28 cellular contexts compared by ENCODE assay signal in the genomic region with DNA sequence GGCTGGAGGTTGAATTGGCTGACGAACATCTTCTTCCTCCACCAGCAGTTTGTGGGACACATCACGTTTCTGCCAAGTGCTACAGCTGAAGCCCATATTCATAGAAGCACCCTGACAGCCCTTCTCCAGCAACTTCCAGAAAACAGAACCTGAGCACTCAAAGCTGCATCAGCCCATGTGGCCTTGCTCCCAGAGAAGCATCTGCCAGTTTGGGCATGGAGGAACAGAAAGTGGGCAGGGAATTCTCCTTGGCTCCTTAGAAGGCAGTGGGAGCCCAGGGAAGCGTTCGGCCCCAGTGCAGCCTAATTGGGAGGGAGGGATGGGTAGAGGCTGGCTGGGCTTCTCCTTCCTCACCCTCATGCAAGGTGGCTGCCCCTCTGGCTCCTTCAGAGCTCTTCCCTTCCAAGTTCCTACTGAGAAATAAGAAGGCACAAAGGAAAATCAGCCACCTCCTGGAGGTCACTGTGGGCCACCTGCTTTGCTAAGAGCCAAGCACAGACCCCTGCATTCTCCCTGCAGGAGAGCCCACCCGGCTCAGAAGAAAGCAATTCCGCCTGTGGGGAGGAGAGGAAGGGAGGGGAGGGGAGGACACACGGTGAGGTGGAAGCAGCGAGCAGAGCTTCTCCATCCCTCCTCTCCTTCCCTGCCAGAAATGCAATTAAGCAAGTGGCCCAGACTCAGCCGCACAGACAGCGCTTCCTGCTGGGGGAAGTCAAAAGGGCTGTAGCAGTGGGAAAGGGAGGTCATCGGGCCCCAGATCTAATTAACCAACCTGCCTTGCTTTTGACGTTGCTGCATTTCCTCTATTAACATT. TPM values are rescaled to one million over a fixed set of nuclear protein-coding genes. Genes with fewer than 3 reads are reported as not detected.
DNase-seq lines count a peak whose midpoint lies in the region; ATAC-seq and TF ChIP-seq lines count a peak whose summit lies in the region.
"Had no signal": no experiment of that assay in that cellular context is flagged by ENCODE, and none has a peak within 500 bp of the region (broad histone marks: within the 10 kb centered on the region; RNA-seq: fewer than 3 reads in every experiment).

No MANE protein-coding gene starts in this region.

- no peaks in the 10 kb centered on the region for H3F3A ChIP-seq in SK-N-SH (replicated peaks; ENCODE audit: insufficient read depth)

- 58% methylated on average over 12 of the region's 12 CpGs for WGBS in SK-N-SH (ENCODE audit: low lambda C conversion rate)

- peaks cover 0 to 24% of the 10 kb centered on the region in 2 experiments for H3K36me3 ChIP-seq in SK-N-SH (replicated peaks in 1 of 2; ENCODE audit: control insufficient read depth in 1 of 2, insufficient read depth in 2 of 2, low read length in 1 of 2)
- H3K36me3 ChIP-seq: colonic mucosa had no signal

- H3K9ac ChIP-seq in SK-N-SH = no peak overlapping the region
- H3K9ac ChIP-seq: GM23248 had no signal

- peak; percentile 52 for TF ChIP-seq RAD21 in SK-N-SH (IDR thresholded peaks at IDR 0.05; ENCODE audit: low read length)

- CTCF ChIA-PET in SK-N-SH (lab: Yijun Ruan, JAX) = interaction anchor here (0.7 to 3.5 kb wide), 25 partner anchors 11 to 402 kb away, joined by 3 to 21 read pairs (median 4); a partner anchor contains a TSS
- CTCF ChIA-PET in WTC11 (lab: Charles Lee) = interaction anchor here (0.7 to 4.7 kb wide), 10 partner anchors 16 to 402 kb away, joined by 3 to 26 read pairs (median 4); no protein-coding TSS in a partner anchor

- H3K9me2 ChIP-seq in SK-N-SH = no peaks in the 10 kb centered on the region

- H3K4me3 Mint-ChIP-seq in WTC11 = no peak overlapping the region
- peak overlapping the region; percentile 69 for H3K4me3 Mint-ChIP-seq in glutamatergic neuron (ENCODE audit: unreplicated experiment)
- no peak overlapping the region for H3K4me3 Mint-ChIP-seq in endothelial cell (ENCODE audit: unreplicated experiment)
- H3K4me3 Mint-ChIP-seq: CD8-positive, alpha-beta T cell had no signal

- no peak overlapping the region for H3K4me3 ChIP-seq in SK-N-SH (ENCODE audit: low read depth in 2 of 2, low read length in 1 of 2)
- no peak overlapping the region for H3K4me3 ChIP-seq in retinal pigment epithelial cell (ENCODE audit: low read length)
- H3K4me3 ChIP-seq: body of pancreas, colonic mucosa, GM23248, Peyer's patch had no signal

- TF ChIP-seq CTCF in SK-N-SH (IDR thresholded peaks at IDR 0.05) = no peak
- no peak for TF ChIP-seq CTCF in WTC11 (IDR thresholded peaks at IDR 0.05)
- no peak for TF ChIP-seq CTCF in glutamatergic neuron (IDR thresholded peaks at IDR 0.05; ENCODE audit: partially characterized antibody, unreplicated experiment)
- peak; percentile 14 for TF ChIP-seq CTCF in retinal pigment epithelial cell (conservative IDR thresholded peaks at IDR 0.05; ENCODE audit: low read depth, low read length)
- TF ChIP-seq CTCF in endothelial cell (IDR thresholded peaks at IDR 0.05; ENCODE audit: unreplicated experiment) = no peak

- peak overlapping the region in 1 of 2 experiments; percentile 65; a peak in 2 of 4 replicates for H3K27ac ChIP-seq in SK-N-SH (ENCODE audit: low read depth in 2 of 2, low read length in 1 of 2)
- H3K27ac ChIP-seq: body of pancreas, colonic mucosa, GM23248, Peyer's patch had no signal

- H3K27me3 Mint-ChIP-seq in WTC11 (ENCODE audit: low read depth) = peaks cover 36% of the 10 kb centered on the region
- peaks cover 8% of the 10 kb centered on the region for H3K27me3 Mint-ChIP-seq in glutamatergic neuron (ENCODE audit: unreplicated experiment)
- H3K27me3 Mint-ChIP-seq in endothelial cell (ENCODE audit: unreplicated experiment) = peaks cover 12% of the 10 kb centered on the region

- no peaks in the 10 kb centered on the region for H4K20me1 ChIP-seq in SK-N-SH (ENCODE audit: insufficient read depth)

- H3K36me3 Mint-ChIP-seq in WTC11 (peaks cover 5% of the 10 kb centered on the region; the same call in 1 of the 2 replicates), glutamatergic neuron (ENCODE audit: unreplicated experiment) (no peaks in the 10 kb centered on the region), endothelial cell (ENCODE audit: low read depth, unreplicated experiment) (peaks cover 11% of the 10 kb centered on the region)

- H3K27ac Mint-ChIP-seq in WTC11 (no peak overlapping the region), glutamatergic neuron (ENCODE audit: unreplicated experiment) (peak overlapping the region; percentile 68), endothelial cell (ENCODE audit: unreplicated experiment) (no peak overlapping the region)
- H3K27ac Mint-ChIP-seq: CD8-positive, alpha-beta T cell had no signal

- H3K9me3 Mint-ChIP-seq in WTC11 = no peaks in the 10 kb centered on the region
- H3K9me3 Mint-ChIP-seq in glutamatergic neuron (ENCODE audit: unreplicated experiment) = no peaks in the 10 kb centered on the region
- no peaks in the 10 kb centered on the region for H3K9me3 Mint-ChIP-seq in endothelial cell (ENCODE audit: unreplicated experiment)
- H3K9me3 Mint-ChIP-seq: CD8-positive, alpha-beta T cell had no signal

- H2AFZ ChIP-seq in SK-N-SH (ENCODE audit: low read depth) = no peak overlapping the region
- H2AFZ ChIP-seq: GM23248 had no signal

- DNase-seq in SK-N-SH (peak; percentile 84), WTC11 (ENCODE audit: low spot score) (no peak), glutamatergic neuron (peak; percentile 49), retinal pigment epithelial cell (ENCODE audit: low read depth) (no peak), endothelial cell (ENCODE audit: low spot score) (no peak), HK-2 (ENCODE audit: unreplicated experiment) (no peak)
- DNase-seq: 8988T; activated gamma-delta T cell treated with Interleukin-2 at 50 U/mL for 16 hours; activated T-cell treated with anti-CD3 and anti-CD28 coated beads, Interleukin-2, amount 50 U/mL, for 1 hour; body of pancreas; CD8-positive, alpha-beta T cell; colonic mucosa; DMS153; GM23248; Kasumi-1; kidney glomerular epithelial cell; NCI-H1092 treated with DMSO at 0.1 percent for 48 hours; NCI-H2081; NCI-H510A treated with DMSO at 0.1 percent for 48 hours; Peyer's patch; SIG-M5; small intestine; T-helper 1 cell had no signal

- ATAC-seq in SK-N-SH treated with all-trans-retinoic acid at 6 μM for 48 hours = no peak
- peak; percentile 48 for ATAC-seq in WTC11
- no peak for ATAC-seq in GM19328 (IDR thresholded peaks at IDR 0.05; ENCODE audit: unreplicated experiment)
- ATAC-seq: body of pancreas; CD8-positive, alpha-beta T cell had no signal

- peaks cover 0 to 18% of the 10 kb centered on the region in 2 experiments; a peak in 1 of 4 replicates for H3K4me1 ChIP-seq in SK-N-SH (ENCODE audit: control insufficient read depth in 1 of 2, insufficient read depth in 2 of 2, low read depth in 1 of 2, low read length in 1 of 2)
- H3K4me1 ChIP-seq: colonic mucosa had no signal

- peaks cover 10% of the 10 kb centered on the region for H3K27me3 ChIP-seq in SK-N-SH (ENCODE audit: insufficient read depth)

- no peaks in the 10 kb centered on the region for H3K79me2 ChIP-seq in SK-N-SH (ENCODE audit: insufficient read depth)

- no peak overlapping the region for H3K4me2 ChIP-seq in SK-N-SH

- no peaks in the 10 kb centered on the region for H3K9me3 ChIP-seq in SK-N-SH
- H3K9me3 ChIP-seq: body of pancreas, colonic mucosa, Peyer's patch had no signal

- no peak for TF ChIP-seq EP300 in SK-N-SH (IDR thresholded peaks at IDR 0.05; ENCODE audit: borderline replicate concordance in 1 of 2, low read depth in 1 of 2, low read length in 1 of 2)

- POLR2A ChIA-PET in SK-N-SH (lab: Yijun Ruan, JAX) (interaction anchor here (1.2 kb wide), 1 partner anchor 406 kb away, joined by 3 read pairs; no protein-coding TSS in a partner anchor), WTC11 (lab: Charles Lee) (no interaction called here)

- H3K4me1 Mint-ChIP-seq in WTC11 = peaks cover 4% of the 10 kb centered on the region
- H3K4me1 Mint-ChIP-seq in glutamatergic neuron (ENCODE audit: low read depth, unreplicated experiment) = peaks cover 16% of the 10 kb centered on the region
- peaks cover 3% of the 10 kb centered on the region for H3K4me1 Mint-ChIP-seq in endothelial cell (ENCODE audit: unreplicated experiment)

TF ChIP-seq in SK-N-SH, 30 proteins besides CTCF, POLR2A, EP300 and RAD21 (continues in another document):
- peak; percentile 20; the same call in 1 of the 2 replicates for TF ChIP-seq MXI1 (IDR thresholded peaks at IDR 0.05; ENCODE audit: low read depth, low read length)
- no peak for TF ChIP-seq TEAD4 (IDR thresholded peaks at IDR 0.05; ENCODE audit: borderline replicate concordance, insufficient read depth)
- TF ChIP-seq GABPA (IDR thresholded peaks at IDR 0.05; ENCODE audit: low read depth) = no peak
- no peak for TF ChIP-seq FOXM1 (IDR thresholded peaks at IDR 0.05; ENCODE audit: low read depth)

TF ChIP-seq in SK-N-SH treated with all-trans-retinoic acid at 6 μM for 48 hours, 23 proteins besides CTCF, POLR2A, EP300 and RAD21 (continues in another document):
- no peak for TF ChIP-seq BACH2 (CRISPR knock-in tag; IDR thresholded peaks at IDR 0.05; ENCODE audit: borderline replicate concordance)
- TF ChIP-seq GLIS3 (CRISPR knock-in tag; IDR thresholded peaks at IDR 0.05) = no peak
- TF ChIP-seq ZC3H10 (CRISPR knock-in tag; IDR thresholded peaks at IDR 0.05) = no peak
- no peak for TF ChIP-seq RARB (CRISPR knock-in tag; IDR thresholded peaks at IDR 0.05)
- no peak for TF ChIP-seq TOX (CRISPR knock-in tag; IDR thresholded peaks at IDR 0.05; ENCODE audit: borderline replicate concordance)

RNA-seq across cellular contexts. Expression of a gene that starts 4.2 kb away (rescaled TPM):
- not detected in 2 replicates for polyA plus RNA-seq in SK-N-SH (2012; rRNA removed)
- 0.01 TPM in 1 of 2 replicates, not detected in the other for polyA plus RNA-seq in SK-N-SH (2012; cell fraction: cytosol; rRNA removed)
- not detected in 2 replicates for polyA plus RNA-seq in SK-N-SH (2012; cell fraction: nucleus; rRNA removed)
- total RNA-seq in WTC11 (2021) (0.14 to 0.46 TPM (median 0.33 TPM) in 3 replicates), glutamatergic neuron (ENCODE audit: unreplicated experiment) (0.22 TPM), endothelial cell (ENCODE audit: unreplicated experiment) (not detected)
- total RNA-seq: CD8-positive, alpha-beta T cell; fibroblast of lung; GM23248; lung microvascular endothelial cell; Peyer's patch; ureter had no signal
- polyA plus RNA-seq: fibroblast of lung, GM23248 had no signal

RNA-seq across cellular contexts. Expression of a gene that starts 45.4 kb away (rescaled TPM):
- polyA plus RNA-seq in SK-N-SH (2012; rRNA removed) = 19.9 and 22.8 TPM in 2 replicates
- 10.6 and 11.6 TPM in 2 replicates for polyA plus RNA-seq in SK-N-SH (2012; cell fraction: cytosol; rRNA removed)
- 74.6 and 108 TPM in 2 replicates for polyA plus RNA-seq in SK-N-SH (2012; cell fraction: nucleus; rRNA removed)
- total RNA-seq in WTC11 (2021) = 31.3 to 38.7 TPM (median 35.2 TPM) in 3 replicates
- total RNA-seq in glutamatergic neuron (ENCODE audit: unreplicated experiment) = 41.5 TPM
- 33.8 TPM for total RNA-seq in endothelial cell (ENCODE audit: unreplicated experiment)

RNA-seq across cellular contexts. Expression of a gene that starts 45.6 kb away (rescaled TPM):
- 43.1 and 53.7 TPM in 2 replicates for polyA plus RNA-seq in SK-N-SH (2012; rRNA removed)
- 31.1 and 38.5 TPM in 2 replicates for polyA plus RNA-seq in SK-N-SH (2012; cell fraction: cytosol; rRNA removed)
- 70.6 and 83.8 TPM in 2 replicates for polyA plus RNA-seq in SK-N-SH (2012; cell fraction: nucleus; rRNA removed)
- total RNA-seq in WTC11 (2021) = 35.6 to 40.2 TPM (median 38.2 TPM) in 3 replicates
- total RNA-seq in glutamatergic neuron (ENCODE audit: unreplicated experiment) = 23.1 TPM
- total RNA-seq in endothelial cell (ENCODE audit: unreplicated experiment) = 20.0 TPM

Comparison
In these comparisons a context has a peak if more than half of its experiments do, and no peak if none do; other contexts are left out.
1. DNase-seq: peak in SK-N-SH (single experiment) and glutamatergic neuron (single experiment); none in WTC11 (single experiment), retinal pigment epithelial cell (single experiment), endothelial cell (single experiment) and HK-2 (single experiment).